In the genomic region with DNA sequence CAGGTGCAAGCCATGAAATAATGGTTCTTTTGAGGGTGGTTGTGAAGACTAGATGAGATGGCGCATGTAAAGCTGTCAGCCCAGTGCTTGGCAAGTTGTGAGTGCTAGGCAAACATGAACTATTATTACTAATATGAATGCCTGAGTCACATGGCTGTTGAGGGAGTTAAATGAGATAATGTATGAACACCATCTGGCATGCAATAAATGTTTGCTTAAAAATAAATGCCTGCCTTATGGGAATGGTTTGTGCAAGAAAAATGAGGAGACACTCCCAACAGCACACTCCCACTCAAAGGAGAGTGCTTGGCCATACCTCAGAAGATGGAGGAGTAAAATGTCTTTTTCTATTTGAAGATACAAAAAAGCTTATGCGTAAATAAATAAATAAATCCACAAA, we compare ENCODE assay signal across 1 cellular context.
A peak's percentile ranks its signal among the peaks of the same experiment; 100 is the strongest.
TF ChIP-seq lines count a peak whose summit lies in the region.

No MANE protein-coding gene starts in this region.

TF ChIP-seq in HEK293, 187 proteins besides CTCF, POLR2A, EP300 and RAD21:
- peak; percentile 98 for TF ChIP-seq ZNF664 (tag by site-specific recombination; IDR thresholded peaks at IDR 0.05)
- TF ChIP-seq ZFP3 (tag by site-specific recombination; IDR thresholded peaks at IDR 0.05; ENCODE audit: low read depth) = no peak
